In genomic region chr11:105673089-105673488, GRCh38 we compare ENCODE assay signal across 7 cellular contexts.
A peak's percentile ranks its signal among the peaks of the same experiment; 100 is the strongest.
DNase-seq lines count a peak whose midpoint lies in the region; ATAC-seq and TF ChIP-seq lines count a peak whose summit lies in the region.

No MANE protein-coding gene starts in this region.

- no peaks in the 10 kb centered on the region for H3K4me1 ChIP-seq in H9 (ENCODE audit: insufficient read depth, low read length)
- H3K4me1 ChIP-seq in neuronal stem cell (ENCODE audit: control insufficient read depth in 2 of 2, insufficient read depth in 1 of 2, low read depth in 1 of 2, low read length in 2 of 2) = no peaks in the 10 kb centered on the region

- ATAC-seq in HG03469 (IDR thresholded peaks at IDR 0.05; ENCODE audit: unreplicated experiment) (no peak), HG03457 (IDR thresholded peaks at IDR 0.05; ENCODE audit: unreplicated experiment) (no peak)

- no peak overlapping the region for H3K23ac ChIP-seq in H9 (ENCODE audit: insufficient read length, low read depth, low read length)
- H3K23ac ChIP-seq in neuronal stem cell (ENCODE audit: low read depth, low read length, poor library complexity) = no peak overlapping the region

- H2BK5ac ChIP-seq in H9 (ENCODE audit: insufficient read length, low read length) (no peak overlapping the region), neuronal stem cell (ENCODE audit: low read length) (no peak overlapping the region)

- no peaks in the 10 kb centered on the region for H3K79me1 ChIP-seq in H9 (ENCODE audit: insufficient read depth, low read depth, low read length, poor library complexity, severe bottlenecking)
- no peaks in the 10 kb centered on the region for H3K79me1 ChIP-seq in neuronal stem cell (ENCODE audit: low read depth, low read length)

- H4K91ac ChIP-seq in H9 (ENCODE audit: insufficient read length, low read depth, low read length) (no peak overlapping the region), neuronal stem cell (ENCODE audit: low read depth, low read length, poor library complexity) (no peak overlapping the region)

- no peak overlapping the region for H2BK120ac ChIP-seq in H9 (ENCODE audit: low read depth, low read length, poor library complexity, severe bottlenecking)
- H2BK120ac ChIP-seq in neuronal stem cell (ENCODE audit: low read depth, low read length) = no peak overlapping the region

- H3K27me3 ChIP-seq in H9 (ENCODE audit: insufficient read depth, low read length) (no peaks in the 10 kb centered on the region), neuronal stem cell (ENCODE audit: control insufficient read depth in 3 of 3, insufficient read depth in 3 of 3, low read depth in 1 of 3, low read length in 3 of 3) (no peaks in the 10 kb centered on the region)

- H3K4me3 Mint-ChIP-seq in H9 = no peak overlapping the region

- H2AK5ac ChIP-seq in H9 (ENCODE audit: insufficient read length, low read length) = no peak overlapping the region
- no peak overlapping the region for H2AK5ac ChIP-seq in neuronal stem cell (ENCODE audit: low read depth, low read length)

- H3K79me2 ChIP-seq in H9 (ENCODE audit: insufficient read depth, low read length) = no peaks in the 10 kb centered on the region

- H3K9me3 ChIP-seq in H9 (ENCODE audit: control insufficient read depth, low read depth, low read length) = no peaks in the 10 kb centered on the region
- H3K9me3 ChIP-seq in neuronal stem cell (replicated peaks in 1 of 2; ENCODE audit: control insufficient read depth in 2 of 2, insufficient read depth in 1 of 2, low read depth in 1 of 2, low read length in 2 of 2) = no peaks in the 10 kb centered on the region

- H3K4ac ChIP-seq in H9 (ENCODE audit: low read depth, low read length) (no peak overlapping the region), neuronal stem cell (ENCODE audit: low read length) (no peak overlapping the region)

- H4K20me1 ChIP-seq in H9 (ENCODE audit: control insufficient read depth, insufficient read depth, insufficient read length) = no peaks in the 10 kb centered on the region

- no peaks in the 10 kb centered on the region; a peak in 1 of 5 replicates for H3K9me3 Mint-ChIP-seq in H9

- no peak overlapping the region for H3K56ac ChIP-seq in H9 (ENCODE audit: insufficient read length, low read depth, low read length)

- DNase-seq in H9 (peak; percentile 44), NCI-H460 (ENCODE audit: extremely low read depth, low read depth) (peak; percentile 15), choroid plexus epithelial cell (ENCODE audit: low read depth) (peak; percentile 74), neuronal stem cell (ENCODE audit: low spot score) (peak; percentile 76), NCI-H774 (lab: John Stamatoyannopoulos, UW) (no peak)

- no peak overlapping the region for H3T11ph ChIP-seq in H9 (ENCODE audit: low read length)

- H3K27ac ChIP-seq in H9 (ENCODE audit: insufficient read length, low read depth, low read length) (no peak overlapping the region), neuronal stem cell (replicated peaks; ENCODE audit: low read length) (no peak overlapping the region)

- no peak overlapping the region for H2BK12ac ChIP-seq in H9 (ENCODE audit: insufficient read length, low read depth, low read length)
- H2BK12ac ChIP-seq in neuronal stem cell (ENCODE audit: low read length) = no peak overlapping the region

- H3K9ac ChIP-seq in H9 (ENCODE audit: extremely low read depth, insufficient read length, low read length) (no peak overlapping the region), neuronal stem cell (ENCODE audit: low read depth, low read length, poor library complexity) (no peak overlapping the region)

- H3K4me3 ChIP-seq in choroid plexus epithelial cell (ENCODE audit: low read depth, low read length) = no peak overlapping the region
- no peak overlapping the region for H3K4me3 ChIP-seq in neuronal stem cell (ENCODE audit: low read length in 2 of 2)

- WGBS in H9 (ENCODE audit: extremely low coverage, insufficient read length, low lambda C conversion rate) = no CpG with 5 or more reads among the region's 3 CpGs
- WGBS in neuronal stem cell (ENCODE audit: extremely low coverage in 2 of 2, insufficient read length in 2 of 2, insufficient replicate concordance in 1 of 2), 2 donors = no CpG with 5 or more reads among the region's 3 CpGs

- H3K4me2 ChIP-seq in H9 (ENCODE audit: insufficient read depth, insufficient read length, low read length) (no peak overlapping the region), neuronal stem cell (ENCODE audit: insufficient read depth, low read length, poor library complexity, severe bottlenecking) (no peak overlapping the region)

- no peak overlapping the region for H4K8ac ChIP-seq in H9 (replicated peaks; ENCODE audit: insufficient read length, low read depth, low read length)
- H4K8ac ChIP-seq in neuronal stem cell (ENCODE audit: low read depth, low read length) = no peak overlapping the region

- no peak for TF ChIP-seq CTCF in H9 (conservative IDR thresholded peaks at IDR 0.05)
- TF ChIP-seq CTCF in choroid plexus epithelial cell (conservative IDR thresholded peaks at IDR 0.05; ENCODE audit: low read depth, low read length) = no peak

- H3K36me3 Mint-ChIP-seq in H9 (ENCODE audit: insufficient read depth in 1 of 3, low read depth in 3 of 3) = no peaks in the 10 kb centered on the region

- no peak overlapping the region for H3K27ac Mint-ChIP-seq in H9

- H2AFZ ChIP-seq in H9 (ENCODE audit: low read length) (no peak overlapping the region), neuronal stem cell (ENCODE audit: low read length) (no peak overlapping the region)

- no peaks in the 10 kb centered on the region for H3K36me3 ChIP-seq in neuronal stem cell (replicated peaks in 1 of 2; ENCODE audit: control insufficient read depth in 2 of 2, insufficient read depth in 2 of 2, low read length in 2 of 2)

- no peak overlapping the region for H4K5ac ChIP-seq in H9 (ENCODE audit: insufficient read length, low read depth, low read length)

- H3K18ac ChIP-seq in H9 (ENCODE audit: insufficient read length, low read depth, low read length) (no peak overlapping the region), neuronal stem cell (ENCODE audit: low read length) (no peak overlapping the region)

- no peaks in the 10 kb centered on the region for H3K27me3 Mint-ChIP-seq in H9 (ENCODE audit: low read depth)

- H2BK15ac ChIP-seq in H9 (ENCODE audit: low read depth, low read length) (no peak overlapping the region), neuronal stem cell (ENCODE audit: low read length) (no peak overlapping the region)

- H3K14ac ChIP-seq in H9 (ENCODE audit: insufficient read depth, low read length) (no peak overlapping the region), neuronal stem cell (ENCODE audit: low read length) (no peak overlapping the region)

- H3K4me1 Mint-ChIP-seq in H9 = no peaks in the 10 kb centered on the region

- no peak overlapping the region for H2BK20ac ChIP-seq in H9 (ENCODE audit: low read depth, low read length, poor library complexity, severe bottlenecking)

- no peaks in the 10 kb centered on the region for H3K23me2 ChIP-seq in H9 (ENCODE audit: insufficient read length, low read depth, low read length, poor library complexity, severe bottlenecking)
